1 cellular context compared by ENCODE assay signal in genomic region chr14:99415496-99416281, GRCh38.
TF ChIP-seq lines count a peak whose summit lies in the region.

No MANE protein-coding gene starts in this region.

TF ChIP-seq in neural cell, 6 proteins besides CTCF, POLR2A, EP300 and RAD21 (continued from another document):
- TF ChIP-seq EZH2 (IDR thresholded peaks at IDR 0.05; ENCODE audit: borderline replicate concordance, insufficient read depth, low read length, poor library complexity, severe bottlenecking) (no peak), TAF1 (IDR thresholded peaks at IDR 0.05; ENCODE audit: low read depth) (no peak), MXI1 (conservative IDR thresholded peaks at IDR 0.05; ENCODE audit: poor library complexity, severe bottlenecking) (no peak)
